In the genomic region with DNA sequence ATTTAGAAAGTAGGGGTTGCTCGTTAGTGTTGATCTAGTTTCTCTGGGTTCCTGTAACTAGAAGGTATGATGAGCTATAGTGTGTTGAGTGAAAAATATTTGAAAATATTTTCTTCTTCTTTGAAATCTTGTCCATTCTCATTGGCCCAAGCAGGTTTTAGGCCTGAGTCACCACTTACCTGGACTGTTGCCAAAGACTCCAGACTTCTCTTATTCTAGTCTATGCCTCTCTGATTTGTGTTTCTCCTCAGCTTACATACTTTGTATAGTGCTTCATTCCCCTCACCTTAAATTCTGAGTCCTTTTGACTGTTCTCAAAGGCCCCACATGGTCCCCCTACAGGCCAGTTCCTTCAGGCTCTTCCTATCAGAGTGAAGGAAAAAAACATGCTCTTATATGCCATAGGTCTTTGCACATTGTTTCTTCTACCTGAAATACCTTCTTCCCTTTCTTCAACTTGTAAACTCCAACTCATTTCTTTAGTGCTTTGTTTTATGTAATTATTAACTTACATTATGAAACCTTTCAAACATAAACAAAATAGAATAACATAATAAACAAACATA, we compare ENCODE assay signal across 1 cellular context.
TF ChIP-seq lines count a peak whose summit lies in the region.

No MANE protein-coding gene starts in this region.

TF ChIP-seq in SK-N-SH treated with all-trans-retinoic acid at 6 μM for 48 hours, 23 proteins besides CTCF, POLR2A, EP300 and RAD21 (continued from another document):
- no peak for TF ChIP-seq ESRRG (CRISPR knock-in tag; IDR thresholded peaks at IDR 0.05)
- no peak for TF ChIP-seq TSHZ2 (CRISPR knock-in tag; IDR thresholded peaks at IDR 0.05)
- TF ChIP-seq TCF4 (CRISPR knock-in tag; IDR thresholded peaks at IDR 0.05; ENCODE audit: borderline replicate concordance), result no peak
